In the genomic region with DNA sequence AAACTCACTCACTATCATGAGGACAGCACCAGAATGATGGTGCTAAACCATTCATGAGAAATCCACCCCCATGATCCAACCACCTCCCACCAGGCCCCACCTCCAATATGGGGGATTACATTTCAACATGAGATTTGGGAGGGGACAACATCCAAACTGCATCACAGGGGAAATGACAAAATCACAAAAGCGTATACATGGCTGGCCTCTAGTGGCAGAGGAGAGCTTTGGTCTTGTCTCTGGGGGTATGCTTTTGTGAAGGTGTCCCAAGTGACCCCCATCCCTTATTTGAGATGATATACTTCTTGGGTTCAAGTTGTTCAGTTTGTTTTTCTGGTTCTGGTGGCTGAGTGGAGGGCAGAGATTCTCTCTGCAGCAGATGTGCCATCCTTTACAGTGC, we compare ENCODE assay signal across 14 cellular contexts. TPM values are rescaled to one million over a fixed set of nuclear protein-coding genes. Genes with fewer than 3 reads are reported as not detected.
A peak's percentile ranks its signal among the peaks of the same experiment; 100 is the strongest.
DNase-seq lines count a peak whose midpoint lies in the region; ATAC-seq and TF ChIP-seq lines count a peak whose summit lies in the region.
"Had no signal": no experiment of that assay in that cellular context is flagged by ENCODE, and none has a peak within 500 bp of the region (broad histone marks: within the 10 kb centered on the region; RNA-seq: fewer than 3 reads in every experiment).

No MANE protein-coding gene starts in this region.

- H3K9me3 ChIP-seq in left ventricle myocardium inferior (replicated peaks) (no peaks in the 10 kb centered on the region), heart right ventricle (no peaks in the 10 kb centered on the region), colonic mucosa (no peaks in the 10 kb centered on the region)
- H3K9me3 ChIP-seq: tibial artery had no signal

- H3K4me3 ChIP-seq in left ventricle myocardium inferior, result no peak overlapping the region
- no peak overlapping the region for H3K4me3 ChIP-seq in heart right ventricle
- H3K4me3 ChIP-seq in colonic mucosa, result no peak overlapping the region
- H3K4me3 ChIP-seq in foreskin fibroblast (ENCODE audit: low read depth in 1 of 2, low read length in 2 of 2), result no peak overlapping the region
- no peak overlapping the region for H3K4me3 ChIP-seq in coronary artery
- H3K4me3 ChIP-seq: hepatocyte, tibial artery had no signal

- H3K27ac Mint-ChIP-seq in stimulated activated effector memory CD8-positive, alpha-beta T cell treated with anti-CD3 and anti-CD28 coated beads, Interleukin-12 subunit alpha, Interleukin-12 subunit beta, amount 100 ng/mL, for 72 hours, result no peak overlapping the region
- H3K27ac Mint-ChIP-seq: activated naive CD4-positive, alpha-beta T cell treated with anti-CD3 and anti-CD28 coated beads, Interleukin-2, amount 50 U/mL, for 24 hours; naive thymus-derived CD8-positive, alpha-beta T cell had no signal

- H3K27me3 ChIP-seq in left ventricle myocardium inferior (ENCODE audit: low read depth), result no peaks in the 10 kb centered on the region
- no peaks in the 10 kb centered on the region for H3K27me3 ChIP-seq in heart right ventricle
- H3K27me3 ChIP-seq in colonic mucosa, result no peaks in the 10 kb centered on the region
- H3K27me3 ChIP-seq: hepatocyte, tibial artery had no signal

- peak; percentile 20 for TF ChIP-seq CTCF in left ventricle myocardium inferior (IDR thresholded peaks at IDR 0.05; ENCODE audit: borderline replicate concordance)
- TF ChIP-seq CTCF in heart right ventricle (IDR thresholded peaks at IDR 0.05), result peak in 1 of 9 donors; percentile 11
- peak; percentile 17 for TF ChIP-seq CTCF in colonic mucosa (IDR thresholded peaks at IDR 0.05)
- TF ChIP-seq CTCF in foreskin fibroblast (IDR thresholded peaks at IDR 0.05; ENCODE audit: low read depth, low read length), result no peak
- TF ChIP-seq CTCF in coronary artery (IDR thresholded peaks at IDR 0.05), result no peak

- H3K4me1 ChIP-seq in left ventricle myocardium inferior, result peaks cover 18% of the 10 kb centered on the region
- H3K4me1 ChIP-seq in heart right ventricle, result peaks cover 0 to 23% (median 12%) of the 10 kb centered on the region in 9 donors
- no peaks in the 10 kb centered on the region for H3K4me1 ChIP-seq in colonic mucosa

- peaks cover 29% of the 10 kb centered on the region for H3K4me1 Mint-ChIP-seq in stimulated activated effector memory CD8-positive, alpha-beta T cell treated with anti-CD3 and anti-CD28 coated beads, Interleukin-12 subunit alpha, Interleukin-12 subunit beta, amount 100 ng/mL, for 72 hours

- no peak for DNase-seq in left ventricle myocardium inferior
- DNase-seq in heart right ventricle, result no peak
- peak; percentile 59 for DNase-seq in NAMALWA (ENCODE audit: low spot score)
- no peak for DNase-seq in colonic mucosa
- DNase-seq in foreskin fibroblast, result no peak
- no peak for DNase-seq in coronary artery (ENCODE audit: low spot score)
- DNase-seq in NOMO-1 (lab: John Stamatoyannopoulos, UW; ENCODE audit: unreplicated experiment in 2 of 2), result no peak
- DNase-seq in stimulated activated effector memory CD8-positive, alpha-beta T cell treated with anti-CD3 and anti-CD28 coated beads, Interleukin-12 subunit alpha, Interleukin-12 subunit beta, amount 100 ng/mL, for 72 hours (ENCODE audit: low spot score in 2 of 2), result no peak
- DNase-seq: activated CD8-positive, alpha-beta memory T cell treated with anti-CD3 and anti-CD28 coated beads, Interleukin-2, amount 50 U/mL, for 4 hours; naive thymus-derived CD8-positive, alpha-beta T cell; stimulated activated CD4-positive, alpha-beta T cell treated with anti-CD3 and anti-CD28 coated beads, Interleukin-2, amount 100 ng/mL, for 24 hours; tibial artery had no signal

- H3K9ac ChIP-seq in colonic mucosa (ENCODE audit: low read depth in 2 of 2, low read length in 2 of 2), result no peak overlapping the region

- intact Hi-C loops in left ventricle myocardium inferior (cut with micrococcal nuclease) (no loop called here), heart right ventricle (cut with DNase I) (no loop called here), colonic mucosa (cut with DNase I) (loop anchor here (10.0 kb wide), 1 partner anchor 70 kb away; no protein-coding TSS in a partner anchor)

- 92 to 100% methylated on average over 1 of the region's 1 CpG for WGBS in heart right ventricle, 2 donors

- H3K36me3 ChIP-seq in left ventricle myocardium inferior (no peaks in the 10 kb centered on the region), heart right ventricle (no peaks in the 10 kb centered on the region), colonic mucosa (no peaks in the 10 kb centered on the region)
- H3K36me3 ChIP-seq: tibial artery had no signal

- no peak overlapping the region for H3K4me3 Mint-ChIP-seq in stimulated activated effector memory CD8-positive, alpha-beta T cell treated with anti-CD3 and anti-CD28 coated beads, Interleukin-12 subunit alpha, Interleukin-12 subunit beta, amount 100 ng/mL, for 72 hours
- H3K4me3 Mint-ChIP-seq: activated naive CD4-positive, alpha-beta T cell treated with anti-CD3 and anti-CD28 coated beads, Interleukin-2, amount 50 U/mL, for 24 hours; naive thymus-derived CD8-positive, alpha-beta T cell had no signal

- H3K27ac ChIP-seq in left ventricle myocardium inferior (replicated peaks), result no peak overlapping the region
- no peak overlapping the region for H3K27ac ChIP-seq in heart right ventricle
- no peak overlapping the region for H3K27ac ChIP-seq in colonic mucosa
- no peak overlapping the region for H3K27ac ChIP-seq in coronary artery
- H3K27ac ChIP-seq: hepatocyte, tibial artery had no signal

- no peak for ATAC-seq in heart right ventricle
- no peak for ATAC-seq in stimulated activated effector memory CD8-positive, alpha-beta T cell treated with anti-CD3 and anti-CD28 coated beads, Interleukin-12 subunit alpha, Interleukin-12 subunit beta, amount 100 ng/mL, for 72 hours
- ATAC-seq: naive thymus-derived CD8-positive, alpha-beta T cell had no signal

- H3K36me3 Mint-ChIP-seq in stimulated activated effector memory CD8-positive, alpha-beta T cell treated with anti-CD3 and anti-CD28 coated beads, Interleukin-12 subunit alpha, Interleukin-12 subunit beta, amount 100 ng/mL, for 72 hours, result no peaks in the 10 kb centered on the region
- H3K36me3 Mint-ChIP-seq: activated naive CD4-positive, alpha-beta T cell treated with anti-CD3 and anti-CD28 coated beads, Interleukin-2, amount 50 U/mL, for 24 hours; naive thymus-derived CD8-positive, alpha-beta T cell had no signal

- no peaks in the 10 kb centered on the region for H3K9me3 Mint-ChIP-seq in stimulated activated effector memory CD8-positive, alpha-beta T cell treated with anti-CD3 and anti-CD28 coated beads, Interleukin-12 subunit alpha, Interleukin-12 subunit beta, amount 100 ng/mL, for 72 hours
- H3K9me3 Mint-ChIP-seq: activated naive CD4-positive, alpha-beta T cell treated with anti-CD3 and anti-CD28 coated beads, Interleukin-2, amount 50 U/mL, for 24 hours; naive thymus-derived CD8-positive, alpha-beta T cell had no signal

RNA-seq across cellular contexts. Expression of a gene that starts 8.5 kb away (rescaled TPM):
- total RNA-seq in left ventricle myocardium inferior (50.7 TPM), heart right ventricle (10 to 100 TPM; 41.0 to 79.2 (median 57.8) TPM), colonic mucosa (10 to 100 TPM; 25.5 to 29.5 TPM)
- polyA plus RNA-seq in heart right ventricle, result 10 to 100 TPM; 12.0 to 13.5 TPM

Comparison
In these comparisons a context has a peak if more than half of its experiments do, and no peak if none do; other contexts are left out.
1. CTCF ChIP-seq: peak in left ventricle myocardium inferior (single experiment) and colonic mucosa (single experiment); none in foreskin fibroblast (single experiment) and coronary artery (single experiment).